ENCODE assay signal across 8 cellular contexts in the genomic region with DNA sequence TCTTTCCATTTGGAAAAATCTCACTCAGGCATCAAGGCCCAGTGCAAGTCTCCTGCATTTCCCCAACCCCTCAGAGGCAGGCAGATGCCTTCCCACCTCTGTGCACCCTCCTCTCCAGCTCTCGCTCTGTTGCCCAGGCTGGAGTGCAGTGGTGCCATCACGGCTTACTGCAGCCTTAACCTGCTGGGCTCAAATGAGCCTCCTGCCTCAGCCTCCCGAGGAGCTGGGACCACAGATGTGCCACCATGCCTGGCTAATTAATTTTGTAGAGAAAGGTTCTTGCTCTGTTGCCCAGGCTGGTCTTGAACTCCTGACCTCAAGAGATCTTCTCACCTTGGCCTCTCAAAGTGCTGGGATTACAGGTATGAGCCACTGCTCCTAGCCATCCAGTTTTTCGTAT.
"Had no signal": no experiment of that assay in that cellular context is flagged by ENCODE, and none has a peak within 500 bp of the region (broad histone marks: within the 10 kb centered on the region; RNA-seq: fewer than 3 reads in every experiment).

No MANE protein-coding gene starts in this region.

- H3K27ac Mint-ChIP-seq: IgD-negative memory B cell had no signal

- FAIRE-seq: HepG2 had no signal

- H3K36me3 Mint-ChIP-seq: IgD-negative memory B cell had no signal

- H3K27ac ChIP-seq: GM23248, HL-60 had no signal

- H3K9ac ChIP-seq: GM23248 had no signal

- ATAC-seq: HepG2 had no signal

- DNase-seq: GM23248, GOT3, H7, HCEC 1CT, KBM-7 had no signal

- H3K4me1 Mint-ChIP-seq: IgD-negative memory B cell had no signal

- H2AFZ ChIP-seq: GM23248 had no signal

- H3K4me3 ChIP-seq: GM23248 had no signal

- H3K4me3 Mint-ChIP-seq: IgD-negative memory B cell had no signal

- H3K9me3 Mint-ChIP-seq: IgD-negative memory B cell had no signal
